2 cellular contexts compared by ENCODE assay signal in the genomic region with DNA sequence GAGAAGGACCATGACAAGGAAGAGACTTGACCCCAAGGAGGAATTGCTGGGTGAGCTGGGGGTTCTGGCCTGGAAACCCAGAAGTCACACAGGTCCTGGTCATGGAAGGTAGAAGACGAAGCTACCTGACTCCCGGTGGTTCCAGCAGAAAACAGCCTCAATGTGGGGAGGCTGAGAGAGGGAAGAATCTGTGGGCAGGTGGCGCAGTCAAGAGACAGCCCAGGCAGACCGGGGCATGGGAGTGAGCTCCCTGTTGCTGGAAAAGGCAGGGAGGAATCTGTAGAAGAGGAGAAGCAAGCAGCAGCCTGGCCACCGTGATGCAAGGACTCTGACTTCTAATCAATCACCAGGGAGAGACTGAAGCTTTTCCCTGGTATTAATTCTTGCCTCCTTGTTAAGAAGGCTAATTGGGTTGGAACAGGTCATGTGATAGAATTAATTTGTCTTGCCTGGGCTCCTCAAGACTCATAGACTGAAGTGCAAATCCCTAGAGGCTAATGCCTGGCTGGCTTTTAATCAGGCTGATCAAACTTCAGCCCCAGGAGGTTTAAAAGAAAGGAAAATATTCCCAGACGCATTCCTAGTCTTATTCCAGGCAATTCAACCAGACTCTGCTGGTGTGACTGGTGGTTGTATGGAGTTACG.
TF ChIP-seq lines count a peak whose summit lies in the region.

No MANE protein-coding gene starts in this region.

TF ChIP-seq in K562, 482 proteins besides CTCF, POLR2A, EP300 and RAD21:
- TF ChIP-seq, protein P1, sequence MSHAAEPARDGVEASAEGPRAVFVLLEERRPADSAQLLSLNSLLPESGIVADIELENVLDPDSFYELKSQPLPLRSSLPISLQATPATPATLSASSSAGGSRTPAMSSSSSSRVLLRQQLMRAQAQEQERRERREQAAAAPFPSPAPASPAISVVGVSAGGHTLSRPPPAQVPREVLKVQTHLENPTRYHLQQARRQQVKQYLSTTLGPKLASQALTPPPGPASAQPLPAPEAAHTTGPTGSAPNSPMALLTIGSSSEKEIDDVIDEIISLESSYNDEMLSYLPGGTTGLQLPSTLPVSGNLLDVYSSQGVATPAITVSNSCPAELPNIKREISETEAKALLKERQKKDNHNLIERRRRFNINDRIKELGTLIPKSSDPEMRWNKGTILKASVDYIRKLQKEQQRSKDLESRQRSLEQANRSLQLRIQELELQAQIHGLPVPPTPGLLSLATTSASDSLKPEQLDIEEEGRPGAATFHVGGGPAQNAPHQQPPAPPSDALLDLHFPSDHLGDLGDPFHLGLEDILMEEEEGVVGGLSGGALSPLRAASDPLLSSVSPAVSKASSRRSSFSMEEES (CRISPR knock-in tag; IDR thresholded peaks at IDR 0.05) = peak; percentile 6; the same call in 1 of the 2 replicates
- TF ChIP-seq PCBP1 (IDR thresholded peaks at IDR 0.05; ENCODE audit: low read depth, low read length, poor library complexity, severe bottlenecking) = no peak

TF ChIP-seq in neural cell, 6 proteins besides CTCF, POLR2A, EP300 and RAD21:
- TF ChIP-seq SMC3 (conservative IDR thresholded peaks at IDR 0.05; ENCODE audit: poor library complexity) (no peak), MXI1 (conservative IDR thresholded peaks at IDR 0.05; ENCODE audit: poor library complexity, severe bottlenecking) (no peak)
